Comparison of ENCODE assay signal across 9 cellular contexts in genomic region chr12:5428332-5429221, GRCh38. TPM values are rescaled to one million over a fixed set of nuclear protein-coding genes. Genes with fewer than 3 reads are reported as not detected.
DNase-seq lines count a peak whose midpoint lies in the region; ATAC-seq and TF ChIP-seq lines count a peak whose summit lies in the region.
"Had no signal": no experiment of that assay in that cellular context is flagged by ENCODE, and none has a peak within 500 bp of the region (broad histone marks: within the 10 kb centered on the region; RNA-seq: fewer than 3 reads in every experiment).

No MANE protein-coding gene starts in this region.

- CTCF ChIA-PET in CD4-positive, alpha-beta memory T cell (lab: Charles Lee; ENCODE audit: partially characterized antibody): no interaction called here

- POLR2A ChIA-PET in CD4-positive, alpha-beta memory T cell (lab: Charles Lee; ENCODE audit: partially characterized antibody): no interaction called here

- H3K9me3 ChIP-seq in Peyer's patch: no peaks in the 10 kb centered on the region
- H3K9me3 ChIP-seq in testis: no peaks in the 10 kb centered on the region
- H3K9me3 ChIP-seq in CD4-positive, alpha-beta memory T cell (ENCODE audit: control insufficient read depth in 1 of 2, low read length in 2 of 2): no peaks in the 10 kb centered on the region
- H3K9me3 ChIP-seq: A549 had no signal

- H3K36me3 ChIP-seq in Peyer's patch (no peaks in the 10 kb centered on the region), testis (ENCODE audit: low read depth, missing control alignments) (no peaks in the 10 kb centered on the region)
- H3K36me3 ChIP-seq in CD4-positive, alpha-beta memory T cell (ENCODE audit: insufficient read depth, low read length): no peaks in the 10 kb centered on the region

- H3K4me3 ChIP-seq in Peyer's patch (no peak overlapping the region), testis (no peak overlapping the region)
- no peak overlapping the region for H3K4me3 ChIP-seq in CD4-positive, alpha-beta memory T cell (ENCODE audit: low read length in 2 of 2)
- H3K4me3 ChIP-seq: A549 had no signal

- H3K27me3 Mint-ChIP-seq in glutamatergic neuron (ENCODE audit: unreplicated experiment): peaks cover 12% of the 10 kb centered on the region
- peaks cover 23 to 30% of the 10 kb centered on the region in 2 donors for H3K27me3 Mint-ChIP-seq in CD4-positive, alpha-beta memory T cell

- H3K27ac ChIP-seq in Peyer's patch (no peak overlapping the region), testis (no peak overlapping the region)
- no peak overlapping the region for H3K27ac ChIP-seq in CD4-positive, alpha-beta memory T cell (ENCODE audit: low read depth, low read length)
- H3K27ac ChIP-seq: A549 had no signal

- peaks cover 0 to 31% (median 0%) of the 10 kb centered on the region in 4 donors for H3K4me1 ChIP-seq in Peyer's patch
- peaks cover 9% of the 10 kb centered on the region for H3K4me1 ChIP-seq in testis
- no peaks in the 10 kb centered on the region for H3K4me1 ChIP-seq in CD4-positive, alpha-beta memory T cell (ENCODE audit: insufficient read depth, low read length)
- H3K4me1 ChIP-seq: A549 had no signal

- H3K27ac Mint-ChIP-seq in glutamatergic neuron (ENCODE audit: unreplicated experiment): no peak overlapping the region
- H3K27ac Mint-ChIP-seq in CD4-positive, alpha-beta memory T cell: no peak overlapping the region

- WGBS in testis, 2 donors: 20 to 27% methylated on average over 14 of the region's 14 CpGs

- DNase-seq in DMS153 treated with DMSO at 0.1 percent for 48 hours (lab: John Stamatoyannopoulos, UW; ENCODE audit: unreplicated experiment) (peak; percentile 59), DMS153 (lab: John Stamatoyannopoulos, UW) (no peak), Peyer's patch (no peak), glutamatergic neuron (peak; percentile 44), testis (no peak), T-helper 1 cell (no peak)
- DNase-seq in CD4-positive, alpha-beta memory T cell: no peak

- no peaks in the 10 kb centered on the region for H3K36me3 Mint-ChIP-seq in glutamatergic neuron (ENCODE audit: unreplicated experiment)
- H3K36me3 Mint-ChIP-seq in CD4-positive, alpha-beta memory T cell: no peaks in the 10 kb centered on the region

- TF ChIP-seq POLR2A in Peyer's patch (IDR thresholded peaks at IDR 0.05) (no peak), testis (IDR thresholded peaks at IDR 0.05) (no peak)

- peaks cover 17% of the 10 kb centered on the region for H3K4me1 Mint-ChIP-seq in glutamatergic neuron (ENCODE audit: low read depth, unreplicated experiment)
- H3K4me1 Mint-ChIP-seq in CD4-positive, alpha-beta memory T cell: peaks cover 1 to 16% (median 9%) of the 10 kb centered on the region in 4 donors

- peak overlapping the region; percentile 57 for H3K4me3 Mint-ChIP-seq in glutamatergic neuron (ENCODE audit: unreplicated experiment)
- no peak overlapping the region for H3K4me3 Mint-ChIP-seq in CD4-positive, alpha-beta memory T cell

- TF ChIP-seq CTCF in Peyer's patch (IDR thresholded peaks at IDR 0.05) (peak in 4 of 6 experiments; percentile 22 to 57 (median 54)), glutamatergic neuron (IDR thresholded peaks at IDR 0.05; ENCODE audit: partially characterized antibody, unreplicated experiment) (peak; percentile 40), testis (IDR thresholded peaks at IDR 0.05) (peak; percentile 48 to 62 (median 48))

- H3K27me3 ChIP-seq in Peyer's patch: peaks cover 0 to 18% of the 10 kb centered on the region in 2 donors
- H3K27me3 ChIP-seq in testis: peaks cover 3% of the 10 kb centered on the region
- H3K27me3 ChIP-seq in CD4-positive, alpha-beta memory T cell (ENCODE audit: insufficient read depth, low read length): peaks cover 14% of the 10 kb centered on the region

- intact Hi-C loops in testis (cut with DNase I; ENCODE audit: low total_unique reads): no loop called here
- intact Hi-C loops in CD4-positive, alpha-beta memory T cell (cut with micrococcal nuclease): no loop called here

- H3K9me3 Mint-ChIP-seq in glutamatergic neuron (ENCODE audit: unreplicated experiment): peaks cover 6% of the 10 kb centered on the region
- peaks cover 0 to 3% (median 1%) of the 10 kb centered on the region in 8 donors for H3K9me3 Mint-ChIP-seq in CD4-positive, alpha-beta memory T cell

- no peak for ATAC-seq in GM21825 (IDR thresholded peaks at IDR 0.05; ENCODE audit: unreplicated experiment)

RNA-seq across cellular contexts. Expression of gene NTF3, which starts 3.3 kb away (rescaled TPM):
- 1 to 10 TPM in 1 of 4 donors, not detected in 3; 1.4 TPM for total RNA-seq in Peyer's patch
- 5.0 TPM for total RNA-seq in glutamatergic neuron (ENCODE audit: unreplicated experiment)
- total RNA-seq in testis: 1 to 10 TPM; 1.1 to 1.4 TPM
- 2.2 TPM for polyA plus RNA-seq in testis (ENCODE audit: insufficient read depth, low read depth, low replicate concordance)
- total RNA-seq in CD4-positive, alpha-beta memory T cell: not detected
- polyA plus RNA-seq in CD4-positive, alpha-beta memory T cell: not detected
- polyA plus RNA-seq: A549 had no signal

Comparison
In these comparisons a context has a peak if more than half of its experiments do, and no peak if none do; other contexts are left out.
1. DNase-seq: peak in DMS153 treated with DMSO at 0.1 percent for 48 hours (single experiment) and glutamatergic neuron (single experiment); none in DMS153 (single experiment), Peyer's patch (0 of 3), testis (single experiment), T-helper 1 cell (0 of 5) and CD4-positive, alpha-beta memory T cell (0 of 5).
2. Peak in every context shown above with its lines, with median percentiles within 50 percentile points of each other: CTCF ChIP-seq.